Comparison of ENCODE assay signal across 1 cellular context in the genomic region with DNA sequence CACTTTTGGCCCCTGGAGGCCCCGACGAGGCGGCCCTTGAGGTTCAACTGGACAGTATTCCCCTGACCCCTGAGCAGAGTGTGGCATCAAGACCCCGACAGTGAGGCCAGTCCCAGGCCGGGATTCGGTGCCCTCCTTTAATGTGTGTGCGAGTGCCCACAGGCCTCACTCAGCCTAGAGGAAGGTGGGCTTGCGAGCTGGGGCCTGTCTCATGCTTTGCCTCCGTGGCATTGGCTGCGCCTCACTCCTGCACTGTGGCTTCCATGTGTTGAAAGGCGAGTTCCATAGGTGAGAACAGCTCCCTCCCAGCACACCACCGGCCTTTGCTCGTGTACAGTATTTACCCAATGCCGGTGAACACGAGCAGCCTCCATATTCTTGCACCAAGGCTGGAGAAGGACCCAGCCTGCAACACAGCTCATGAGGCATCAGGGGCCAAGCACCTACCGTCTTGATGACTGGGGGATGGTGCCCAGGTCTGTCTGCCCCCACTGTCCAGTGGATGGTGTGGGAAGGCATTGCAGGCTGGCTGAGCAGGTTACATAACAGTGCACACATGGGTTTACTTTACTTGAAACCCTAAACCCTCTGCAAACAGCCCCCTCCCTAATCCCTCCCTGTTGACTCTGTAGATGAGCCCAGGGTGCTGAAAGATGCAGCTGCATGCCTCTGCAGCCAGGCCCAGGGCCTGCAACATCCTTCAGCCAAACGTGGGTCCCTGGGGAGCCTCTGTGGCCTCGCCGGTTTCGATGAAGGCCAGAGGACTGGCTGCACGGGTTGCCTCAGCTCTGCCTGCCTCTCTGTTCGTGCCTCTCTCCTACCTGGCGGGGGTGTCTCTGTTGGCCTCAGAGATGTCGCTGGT.
A peak's percentile ranks its signal among the peaks of the same experiment; 100 is the strongest.
TF ChIP-seq lines count a peak whose summit lies in the region.

No MANE protein-coding gene starts in this region.

TF ChIP-seq in HepG2, 621 proteins besides CTCF, POLR2A, EP300 and RAD21 (continued from another document and continues in another):
- TF ChIP-seq, protein P1, sequence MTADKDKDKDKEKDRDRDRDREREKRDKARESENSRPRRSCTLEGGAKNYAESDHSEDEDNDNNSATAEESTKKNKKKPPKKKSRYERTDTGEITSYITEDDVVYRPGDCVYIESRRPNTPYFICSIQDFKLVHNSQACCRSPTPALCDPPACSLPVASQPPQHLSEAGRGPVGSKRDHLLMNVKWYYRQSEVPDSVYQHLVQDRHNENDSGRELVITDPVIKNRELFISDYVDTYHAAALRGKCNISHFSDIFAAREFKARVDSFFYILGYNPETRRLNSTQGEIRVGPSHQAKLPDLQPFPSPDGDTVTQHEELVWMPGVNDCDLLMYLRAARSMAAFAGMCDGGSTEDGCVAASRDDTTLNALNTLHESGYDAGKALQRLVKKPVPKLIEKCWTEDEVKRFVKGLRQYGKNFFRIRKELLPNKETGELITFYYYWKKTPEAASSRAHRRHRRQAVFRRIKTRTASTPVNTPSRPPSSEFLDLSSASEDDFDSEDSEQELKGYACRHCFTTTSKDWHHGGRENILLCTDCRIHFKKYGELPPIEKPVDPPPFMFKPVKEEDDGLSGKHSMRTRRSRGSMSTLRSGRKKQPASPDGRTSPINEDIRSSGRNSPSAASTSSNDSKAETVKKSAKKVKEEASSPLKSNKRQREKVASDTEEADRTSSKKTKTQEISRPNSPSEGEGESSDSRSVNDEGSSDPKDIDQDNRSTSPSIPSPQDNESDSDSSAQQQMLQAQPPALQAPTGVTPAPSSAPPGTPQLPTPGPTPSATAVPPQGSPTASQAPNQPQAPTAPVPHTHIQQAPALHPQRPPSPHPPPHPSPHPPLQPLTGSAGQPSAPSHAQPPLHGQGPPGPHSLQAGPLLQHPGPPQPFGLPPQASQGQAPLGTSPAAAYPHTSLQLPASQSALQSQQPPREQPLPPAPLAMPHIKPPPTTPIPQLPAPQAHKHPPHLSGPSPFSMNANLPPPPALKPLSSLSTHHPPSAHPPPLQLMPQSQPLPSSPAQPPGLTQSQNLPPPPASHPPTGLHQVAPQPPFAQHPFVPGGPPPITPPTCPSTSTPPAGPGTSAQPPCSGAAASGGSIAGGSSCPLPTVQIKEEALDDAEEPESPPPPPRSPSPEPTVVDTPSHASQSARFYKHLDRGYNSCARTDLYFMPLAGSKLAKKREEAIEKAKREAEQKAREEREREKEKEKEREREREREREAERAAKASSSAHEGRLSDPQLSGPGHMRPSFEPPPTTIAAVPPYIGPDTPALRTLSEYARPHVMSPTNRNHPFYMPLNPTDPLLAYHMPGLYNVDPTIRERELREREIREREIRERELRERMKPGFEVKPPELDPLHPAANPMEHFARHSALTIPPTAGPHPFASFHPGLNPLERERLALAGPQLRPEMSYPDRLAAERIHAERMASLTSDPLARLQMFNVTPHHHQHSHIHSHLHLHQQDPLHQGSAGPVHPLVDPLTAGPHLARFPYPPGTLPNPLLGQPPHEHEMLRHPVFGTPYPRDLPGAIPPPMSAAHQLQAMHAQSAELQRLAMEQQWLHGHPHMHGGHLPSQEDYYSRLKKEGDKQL (CRISPR knock-in tag; IDR thresholded peaks at IDR 0.05; ENCODE audit: low read depth), result peak; percentile 92
- TF ChIP-seq ZNF660 (CRISPR knock-in tag; IDR thresholded peaks at IDR 0.05; ENCODE audit: borderline replicate concordance, low read depth) (no peak), ZNF251 (CRISPR knock-in tag; IDR thresholded peaks at IDR 0.05) (no peak), GFI1 (CRISPR knock-in tag; IDR thresholded peaks at IDR 0.05; ENCODE audit: borderline replicate concordance) (peak; percentile 65; the same call in 1 of the 2 replicates), ZNF3 (CRISPR knock-in tag; IDR thresholded peaks at IDR 0.05) (no peak), ZFY (CRISPR knock-in tag; IDR thresholded peaks at IDR 0.05) (peak; percentile 64), RBAK (CRISPR knock-in tag; IDR thresholded peaks at IDR 0.05) (no peak), THAP11 (CRISPR knock-in tag; IDR thresholded peaks at IDR 0.05) (peak; percentile 71), TCF7 (IDR thresholded peaks at IDR 0.05; ENCODE audit: low read depth) (peak; percentile 18; the same call in 1 of the 2 replicates), GZF1 (CRISPR knock-in tag; IDR thresholded peaks at IDR 0.05) (0 out of 2 replicates have a peak, but pooled peaks have one; percentile 43), FOXK1 (CRISPR knock-in tag; IDR thresholded peaks at IDR 0.05; ENCODE audit: borderline replicate concordance, low read depth) (peak; percentile 86; the same call in 1 of the 2 replicates), ZBTB7B (CRISPR knock-in tag; IDR thresholded peaks at IDR 0.05) (peak; percentile 89; the same call in 1 of the 2 replicates), ZNF446 (CRISPR knock-in tag; IDR thresholded peaks at IDR 0.05) (peak; percentile 73; the same call in 1 of the 2 replicates), ZFP1 (CRISPR knock-in tag; IDR thresholded peaks at IDR 0.05) (peak; percentile 87; the same call in 1 of the 2 replicates), CAMTA2 (CRISPR knock-in tag; IDR thresholded peaks at IDR 0.05; ENCODE audit: borderline replicate concordance) (no peak), ZNF451 (CRISPR knock-in tag; IDR thresholded peaks at IDR 0.05) (peak; percentile 65; the same call in 1 of the 2 replicates), ZKSCAN5 (CRISPR knock-in tag; IDR thresholded peaks at IDR 0.05) (no peak), SRY (CRISPR knock-in tag; IDR thresholded peaks at IDR 0.05) (peak; percentile 41; the same call in 1 of the 2 replicates), TCF12 (IDR thresholded peaks at IDR 0.05) (no peak), TCF12 (CRISPR knock-in tag; IDR thresholded peaks at IDR 0.05) (no peak), PTBP1 (IDR thresholded peaks at IDR 0.05; ENCODE audit: low read depth, low read length, poor library complexity, severe bottlenecking) (no peak), NCOR1 (IDR thresholded peaks at IDR 0.05; ENCODE audit: borderline replicate concordance, low read length) (peak; percentile 64; the same call in 1 of the 2 replicates), LCORL (IDR thresholded peaks at IDR 0.05) (0 out of 2 replicates have a peak, but pooled peaks have one; percentile 28), LCORL (CRISPR knock-in tag; IDR thresholded peaks at IDR 0.05) (peak; percentile 97), ZBTB42 (CRISPR knock-in tag; IDR thresholded peaks at IDR 0.05) (no peak), JARID2 (CRISPR knock-in tag; IDR thresholded peaks at IDR 0.05; ENCODE audit: insufficient replicate concordance) (no peak), ZNF20 (CRISPR knock-in tag; IDR thresholded peaks at IDR 0.05) (no peak)
- TF ChIP-seq, protein P2, sequence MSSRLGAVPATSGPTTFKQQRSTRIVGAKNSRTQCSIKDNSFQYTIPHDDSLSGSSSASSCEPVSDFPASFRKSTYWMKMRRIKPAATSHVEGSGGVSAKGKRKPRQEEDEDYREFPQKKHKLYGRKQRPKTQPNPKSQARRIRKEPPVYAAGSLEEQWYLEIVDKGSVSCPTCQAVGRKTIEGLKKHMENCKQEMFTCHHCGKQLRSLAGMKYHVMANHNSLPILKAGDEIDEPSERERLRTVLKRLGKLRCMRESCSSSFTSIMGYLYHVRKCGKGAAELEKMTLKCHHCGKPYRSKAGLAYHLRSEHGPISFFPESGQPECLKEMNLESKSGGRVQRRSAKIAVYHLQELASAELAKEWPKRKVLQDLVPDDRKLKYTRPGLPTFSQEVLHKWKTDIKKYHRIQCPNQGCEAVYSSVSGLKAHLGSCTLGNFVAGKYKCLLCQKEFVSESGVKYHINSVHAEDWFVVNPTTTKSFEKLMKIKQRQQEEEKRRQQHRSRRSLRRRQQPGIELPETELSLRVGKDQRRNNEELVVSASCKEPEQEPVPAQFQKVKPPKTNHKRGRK (CRISPR knock-in tag; IDR thresholded peaks at IDR 0.05), result no peak
- TF ChIP-seq, protein P3, sequence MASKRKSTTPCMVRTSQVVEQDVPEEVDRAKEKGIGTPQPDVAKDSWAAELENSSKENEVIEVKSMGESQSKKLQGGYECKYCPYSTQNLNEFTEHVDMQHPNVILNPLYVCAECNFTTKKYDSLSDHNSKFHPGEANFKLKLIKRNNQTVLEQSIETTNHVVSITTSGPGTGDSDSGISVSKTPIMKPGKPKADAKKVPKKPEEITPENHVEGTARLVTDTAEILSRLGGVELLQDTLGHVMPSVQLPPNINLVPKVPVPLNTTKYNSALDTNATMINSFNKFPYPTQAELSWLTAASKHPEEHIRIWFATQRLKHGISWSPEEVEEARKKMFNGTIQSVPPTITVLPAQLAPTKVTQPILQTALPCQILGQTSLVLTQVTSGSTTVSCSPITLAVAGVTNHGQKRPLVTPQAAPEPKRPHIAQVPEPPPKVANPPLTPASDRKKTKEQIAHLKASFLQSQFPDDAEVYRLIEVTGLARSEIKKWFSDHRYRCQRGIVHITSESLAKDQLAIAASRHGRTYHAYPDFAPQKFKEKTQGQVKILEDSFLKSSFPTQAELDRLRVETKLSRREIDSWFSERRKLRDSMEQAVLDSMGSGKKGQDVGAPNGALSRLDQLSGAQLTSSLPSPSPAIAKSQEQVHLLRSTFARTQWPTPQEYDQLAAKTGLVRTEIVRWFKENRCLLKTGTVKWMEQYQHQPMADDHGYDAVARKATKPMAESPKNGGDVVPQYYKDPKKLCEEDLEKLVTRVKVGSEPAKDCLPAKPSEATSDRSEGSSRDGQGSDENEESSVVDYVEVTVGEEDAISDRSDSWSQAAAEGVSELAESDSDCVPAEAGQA (IDR thresholded peaks at IDR 0.05; ENCODE audit: low read depth), result no peak
- TF ChIP-seq, protein P3 (CRISPR knock-in tag; IDR thresholded peaks at IDR 0.05; ENCODE audit: borderline replicate concordance), result no peak
- TF ChIP-seq, protein P4, sequence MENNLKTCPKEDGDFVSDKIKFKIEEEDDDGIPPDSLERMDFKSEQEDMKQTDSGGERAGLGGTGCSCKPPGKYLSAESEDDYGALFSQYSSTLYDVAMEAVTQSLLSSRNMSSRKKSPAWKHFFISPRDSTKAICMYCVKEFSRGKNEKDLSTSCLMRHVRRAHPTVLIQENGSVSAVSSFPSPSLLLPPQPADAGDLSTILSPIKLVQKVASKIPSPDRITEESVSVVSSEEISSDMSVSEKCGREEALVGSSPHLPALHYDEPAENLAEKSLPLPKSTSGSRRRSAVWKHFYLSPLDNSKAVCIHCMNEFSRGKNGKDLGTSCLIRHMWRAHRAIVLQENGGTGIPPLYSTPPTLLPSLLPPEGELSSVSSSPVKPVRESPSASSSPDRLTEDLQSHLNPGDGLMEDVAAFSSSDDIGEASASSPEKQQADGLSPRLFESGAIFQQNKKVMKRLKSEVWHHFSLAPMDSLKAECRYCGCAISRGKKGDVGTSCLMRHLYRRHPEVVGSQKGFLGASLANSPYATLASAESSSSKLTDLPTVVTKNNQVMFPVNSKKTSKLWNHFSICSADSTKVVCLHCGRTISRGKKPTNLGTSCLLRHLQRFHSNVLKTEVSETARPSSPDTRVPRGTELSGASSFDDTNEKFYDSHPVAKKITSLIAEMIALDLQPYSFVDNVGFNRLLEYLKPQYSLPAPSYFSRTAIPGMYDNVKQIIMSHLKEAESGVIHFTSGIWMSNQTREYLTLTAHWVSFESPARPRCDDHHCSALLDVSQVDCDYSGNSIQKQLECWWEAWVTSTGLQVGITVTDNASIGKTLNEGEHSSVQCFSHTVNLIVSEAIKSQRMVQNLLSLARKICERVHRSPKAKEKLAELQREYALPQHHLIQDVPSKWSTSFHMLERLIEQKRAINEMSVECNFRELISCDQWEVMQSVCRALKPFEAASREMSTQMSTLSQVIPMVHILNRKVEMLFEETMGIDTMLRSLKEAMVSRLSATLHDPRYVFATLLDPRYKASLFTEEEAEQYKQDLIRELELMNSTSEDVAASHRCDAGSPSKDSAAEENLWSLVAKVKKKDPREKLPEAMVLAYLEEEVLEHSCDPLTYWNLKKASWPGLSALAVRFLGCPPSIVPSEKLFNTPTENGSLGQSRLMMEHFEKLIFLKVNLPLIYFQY (CRISPR knock-in tag; IDR thresholded peaks at IDR 0.05; ENCODE audit: borderline replicate concordance), result peak; percentile 85; the same call in 1 of the 2 replicates
- TF ChIP-seq, protein P5, sequence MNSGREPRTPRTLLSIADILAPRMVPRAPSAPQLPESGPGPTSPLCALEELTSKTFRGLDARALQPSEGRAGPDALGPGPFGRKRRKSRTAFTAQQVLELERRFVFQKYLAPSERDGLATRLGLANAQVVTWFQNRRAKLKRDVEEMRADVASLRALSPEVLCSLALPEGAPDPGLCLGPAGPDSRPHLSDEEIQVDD (CRISPR knock-in tag; IDR thresholded peaks at IDR 0.05; ENCODE audit: borderline replicate concordance), result 0 out of 2 replicates have a peak, but pooled peaks have one; percentile 23
- TF ChIP-seq, protein P6, sequence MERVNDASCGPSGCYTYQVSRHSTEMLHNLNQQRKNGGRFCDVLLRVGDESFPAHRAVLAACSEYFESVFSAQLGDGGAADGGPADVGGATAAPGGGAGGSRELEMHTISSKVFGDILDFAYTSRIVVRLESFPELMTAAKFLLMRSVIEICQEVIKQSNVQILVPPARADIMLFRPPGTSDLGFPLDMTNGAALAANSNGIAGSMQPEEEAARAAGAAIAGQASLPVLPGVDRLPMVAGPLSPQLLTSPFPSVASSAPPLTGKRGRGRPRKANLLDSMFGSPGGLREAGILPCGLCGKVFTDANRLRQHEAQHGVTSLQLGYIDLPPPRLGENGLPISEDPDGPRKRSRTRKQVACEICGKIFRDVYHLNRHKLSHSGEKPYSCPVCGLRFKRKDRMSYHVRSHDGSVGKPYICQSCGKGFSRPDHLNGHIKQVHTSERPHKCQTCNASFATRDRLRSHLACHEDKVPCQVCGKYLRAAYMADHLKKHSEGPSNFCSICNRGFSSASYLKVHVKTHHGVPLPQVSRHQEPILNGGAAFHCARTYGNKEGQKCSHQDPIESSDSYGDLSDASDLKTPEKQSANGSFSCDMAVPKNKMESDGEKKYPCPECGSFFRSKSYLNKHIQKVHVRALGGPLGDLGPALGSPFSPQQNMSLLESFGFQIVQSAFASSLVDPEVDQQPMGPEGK (CRISPR knock-in tag; IDR thresholded peaks at IDR 0.05), result peak; percentile 97
